ENCODE assay signal across 2 cellular contexts in the genomic region with DNA sequence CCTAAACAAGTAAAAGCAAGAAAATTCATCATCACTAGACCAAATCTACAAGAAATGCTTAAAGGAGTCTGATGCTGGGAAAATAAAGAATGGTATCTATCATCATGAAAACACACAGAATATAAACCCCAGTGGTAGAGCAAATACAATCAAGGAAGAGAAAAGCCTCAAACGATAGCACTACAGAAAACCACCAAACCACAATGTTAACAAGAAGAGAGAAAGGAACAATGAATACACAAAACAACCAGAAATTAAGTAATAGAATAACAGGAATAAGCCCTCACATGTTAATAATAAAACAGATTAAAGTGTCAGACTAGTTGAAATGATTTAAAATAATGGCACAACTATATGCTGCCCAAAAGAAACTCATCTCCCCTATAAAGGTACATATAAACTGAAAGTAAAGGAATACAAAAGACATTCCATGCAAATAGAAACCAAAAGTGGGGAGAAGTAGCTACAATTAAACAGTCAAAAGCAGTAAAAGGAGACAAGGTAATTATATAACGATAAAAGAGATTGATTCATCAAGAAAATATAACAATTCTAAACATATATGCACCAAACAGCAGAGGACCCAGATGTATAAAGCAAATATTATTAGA.
TF ChIP-seq lines count a peak whose summit lies in the region.

No MANE protein-coding gene starts in this region.

TF ChIP-seq in HepG2, 621 proteins besides CTCF, POLR2A, EP300 and RAD21:
- TF ChIP-seq, protein P1, sequence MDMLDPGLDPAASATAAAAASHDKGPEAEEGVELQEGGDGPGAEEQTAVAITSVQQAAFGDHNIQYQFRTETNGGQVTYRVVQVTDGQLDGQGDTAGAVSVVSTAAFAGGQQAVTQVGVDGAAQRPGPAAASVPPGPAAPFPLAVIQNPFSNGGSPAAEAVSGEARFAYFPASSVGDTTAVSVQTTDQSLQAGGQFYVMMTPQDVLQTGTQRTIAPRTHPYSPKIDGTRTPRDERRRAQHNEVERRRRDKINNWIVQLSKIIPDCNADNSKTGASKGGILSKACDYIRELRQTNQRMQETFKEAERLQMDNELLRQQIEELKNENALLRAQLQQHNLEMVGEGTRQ (IDR thresholded peaks at IDR 0.05; ENCODE audit: low read depth, low read length), result no peak
- TF ChIP-seq, protein P1 (CRISPR knock-in tag; IDR thresholded peaks at IDR 0.05; ENCODE audit: borderline replicate concordance), result no peak
- TF ChIP-seq HNF4A (CRISPR knock-in tag; IDR thresholded peaks at IDR 0.05), result no peak
- no peak for TF ChIP-seq POGZ (CRISPR knock-in tag; IDR thresholded peaks at IDR 0.05)
- TF ChIP-seq, protein P2, sequence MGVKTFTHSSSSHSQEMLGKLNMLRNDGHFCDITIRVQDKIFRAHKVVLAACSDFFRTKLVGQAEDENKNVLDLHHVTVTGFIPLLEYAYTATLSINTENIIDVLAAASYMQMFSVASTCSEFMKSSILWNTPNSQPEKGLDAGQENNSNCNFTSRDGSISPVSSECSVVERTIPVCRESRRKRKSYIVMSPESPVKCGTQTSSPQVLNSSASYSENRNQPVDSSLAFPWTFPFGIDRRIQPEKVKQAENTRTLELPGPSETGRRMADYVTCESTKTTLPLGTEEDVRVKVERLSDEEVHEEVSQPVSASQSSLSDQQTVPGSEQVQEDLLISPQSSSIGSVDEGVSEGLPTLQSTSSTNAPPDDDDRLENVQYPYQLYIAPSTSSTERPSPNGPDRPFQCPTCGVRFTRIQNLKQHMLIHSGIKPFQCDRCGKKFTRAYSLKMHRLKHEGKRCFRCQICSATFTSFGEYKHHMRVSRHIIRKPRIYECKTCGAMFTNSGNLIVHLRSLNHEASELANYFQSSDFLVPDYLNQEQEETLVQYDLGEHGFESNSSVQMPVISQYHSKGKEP (CRISPR knock-in tag; IDR thresholded peaks at IDR 0.05), result no peak
- TF ChIP-seq SP4 (CRISPR knock-in tag; IDR thresholded peaks at IDR 0.05), result no peak
- no peak for TF ChIP-seq RFX1 (IDR thresholded peaks at IDR 0.05)
- no peak for TF ChIP-seq TCF7L2 (IDR thresholded peaks at IDR 0.05; ENCODE audit: low read depth, low read length)
- TF ChIP-seq, protein P3, sequence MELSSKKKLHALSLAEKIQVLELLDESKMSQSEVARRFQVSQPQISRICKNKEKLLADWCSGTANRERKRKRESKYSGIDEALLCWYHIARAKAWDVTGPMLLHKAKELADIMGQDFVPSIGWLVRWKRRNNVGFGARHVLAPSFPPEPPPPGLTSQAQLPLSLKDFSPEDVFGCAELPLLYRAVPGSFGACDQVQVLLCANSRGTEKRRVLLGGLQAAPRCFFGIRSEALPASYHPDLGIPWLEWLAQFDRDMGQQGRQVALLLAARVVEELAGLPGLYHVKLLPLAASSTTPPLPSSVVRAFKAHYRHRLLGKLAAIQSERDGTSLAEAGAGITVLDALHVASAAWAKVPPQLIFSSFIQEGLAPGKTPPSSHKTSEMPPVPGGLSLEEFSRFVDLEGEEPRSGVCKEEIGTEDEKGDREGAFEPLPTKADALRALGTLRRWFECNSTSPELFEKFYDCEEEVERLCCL (CRISPR knock-in tag; IDR thresholded peaks at IDR 0.05; ENCODE audit: borderline replicate concordance), result no peak
- no peak for TF ChIP-seq ZSCAN29 (CRISPR knock-in tag; conservative IDR thresholded peaks at IDR 0.05)
- TF ChIP-seq, protein P4, sequence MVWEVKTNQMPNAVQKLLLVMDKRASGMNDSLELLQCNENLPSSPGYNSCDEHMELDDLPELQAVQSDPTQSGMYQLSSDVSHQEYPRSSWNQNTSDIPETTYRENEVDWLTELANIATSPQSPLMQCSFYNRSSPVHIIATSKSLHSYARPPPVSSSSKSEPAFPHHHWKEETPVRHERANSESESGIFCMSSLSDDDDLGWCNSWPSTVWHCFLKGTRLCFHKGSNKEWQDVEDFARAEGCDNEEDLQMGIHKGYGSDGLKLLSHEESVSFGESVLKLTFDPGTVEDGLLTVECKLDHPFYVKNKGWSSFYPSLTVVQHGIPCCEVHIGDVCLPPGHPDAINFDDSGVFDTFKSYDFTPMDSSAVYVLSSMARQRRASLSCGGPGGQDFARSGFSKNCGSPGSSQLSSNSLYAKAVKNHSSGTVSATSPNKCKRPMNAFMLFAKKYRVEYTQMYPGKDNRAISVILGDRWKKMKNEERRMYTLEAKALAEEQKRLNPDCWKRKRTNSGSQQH (CRISPR knock-in tag; IDR thresholded peaks at IDR 0.05; ENCODE audit: low read depth), result no peak

TF ChIP-seq in IMR-90, 13 proteins besides CTCF, POLR2A, EP300 and RAD21:
- no peak for TF ChIP-seq NFE2L2 (IDR thresholded peaks at IDR 0.05; ENCODE audit: low read depth, low read length)
